In the genomic region with DNA sequence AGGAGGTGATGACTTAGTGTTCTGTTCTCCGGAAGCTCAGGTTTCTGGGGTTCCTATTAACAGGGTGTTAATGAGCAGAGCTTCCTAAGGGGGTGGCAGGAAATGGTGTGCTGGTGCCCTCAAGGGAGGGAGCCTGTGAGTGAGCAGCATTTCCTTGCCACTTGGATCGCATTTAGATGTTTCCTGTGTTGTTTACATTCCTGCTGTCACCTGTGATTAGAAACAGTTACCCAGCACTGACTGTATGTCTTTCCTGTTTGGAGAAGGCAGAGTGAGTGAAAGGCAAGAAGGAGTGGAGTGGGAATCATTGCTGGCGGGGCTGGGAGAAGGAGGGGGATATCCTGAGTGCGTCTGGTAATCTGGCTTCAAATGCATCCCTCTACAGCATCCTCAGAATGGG, we compare ENCODE assay signal across 13 cellular contexts.
DNase-seq lines count a peak whose midpoint lies in the region; FAIRE-seq and TF ChIP-seq lines count a peak whose summit lies in the region.
"Had no signal": no experiment of that assay in that cellular context is flagged by ENCODE, and none has a peak within 500 bp of the region (broad histone marks: within the 10 kb centered on the region; RNA-seq: fewer than 3 reads in every experiment).

No MANE protein-coding gene starts in this region.

- TF ChIP-seq POLR2A in H54 (IDR thresholded peaks at IDR 0.05; ENCODE audit: low read depth, low read length): no peak

- H3K4me3 ChIP-seq in Karpas-422 (ENCODE audit: low read length): no peak overlapping the region
- H3K4me3 ChIP-seq in adipocyte (ENCODE audit: low read length): no peak overlapping the region
- no peak overlapping the region for H3K4me3 ChIP-seq in neural cell (ENCODE audit: low read length)
- H3K4me3 ChIP-seq: left lung had no signal

- no peak overlapping the region for H2AFZ ChIP-seq in Karpas-422 (ENCODE audit: low read length)
- H2AFZ ChIP-seq in neural cell (ENCODE audit: low read depth, low read length): no peak overlapping the region

- H3K4me2 ChIP-seq in Karpas-422 (ENCODE audit: low read depth, low read length, poor library complexity, severe bottlenecking) (no peak overlapping the region), neural cell (ENCODE audit: low read length) (no peak overlapping the region)

- TF ChIP-seq RAD21 in neural cell (conservative IDR thresholded peaks at IDR 0.05): no peak

- H3K79me2 ChIP-seq in Karpas-422 (ENCODE audit: low read length) (peaks cover 90% of the 10 kb centered on the region), neural cell (replicated peaks; ENCODE audit: insufficient read depth, low read length) (peaks cover 7% of the 10 kb centered on the region)

- H3K4me1 ChIP-seq in Karpas-422 (ENCODE audit: low read length): peaks cover 85% of the 10 kb centered on the region
- H3K4me1 ChIP-seq in adipocyte (ENCODE audit: control insufficient read depth, insufficient read depth, low read length): no peaks in the 10 kb centered on the region

- H3K27me3 ChIP-seq in Karpas-422 (ENCODE audit: low read length) (no peaks in the 10 kb centered on the region), adipocyte (replicated peaks; ENCODE audit: control insufficient read depth, insufficient read depth, low read length) (no peaks in the 10 kb centered on the region), neural cell (ENCODE audit: insufficient read depth, low read depth, low read length) (no peaks in the 10 kb centered on the region)
- H3K27me3 ChIP-seq: left lung had no signal

- no peaks in the 10 kb centered on the region for H3K9me2 ChIP-seq in Karpas-422 (replicated peaks; ENCODE audit: insufficient read depth, low read length)
- no peaks in the 10 kb centered on the region for H3K9me2 ChIP-seq in neural cell (ENCODE audit: insufficient read depth, low read length)

- H3K9me3 ChIP-seq in Karpas-422 (ENCODE audit: low read length) (no peaks in the 10 kb centered on the region), adipocyte (ENCODE audit: control insufficient read depth, low read length) (no peaks in the 10 kb centered on the region), neural cell (ENCODE audit: low read length) (no peaks in the 10 kb centered on the region)
- H3K9me3 ChIP-seq: left lung had no signal

- no peak for FAIRE-seq in H54 (lab: Jason Lieb, UNC)
- FAIRE-seq: G401.6 had no signal

- H3F3A ChIP-seq in neural cell (ENCODE audit: insufficient read depth, low read length, poor library complexity, severe bottlenecking): peaks cover 5% of the 10 kb centered on the region

- H3K36me3 ChIP-seq in Karpas-422 (ENCODE audit: insufficient read depth, low read length): peaks cover 11% of the 10 kb centered on the region; the same call in 1 of the 2 replicates
- no peaks in the 10 kb centered on the region for H3K36me3 ChIP-seq in adipocyte (ENCODE audit: control insufficient read depth, insufficient read depth, low read length, severe bottlenecking)
- no peaks in the 10 kb centered on the region for H3K36me3 ChIP-seq in neural cell (ENCODE audit: insufficient read depth, low read length)

- H3K27ac ChIP-seq in Karpas-422 (ENCODE audit: low read length) (peak overlapping the region; percentile 100), neural cell (ENCODE audit: low read length) (peak overlapping the region; percentile 47)
- H3K27ac ChIP-seq: left lung had no signal

- H3K9ac ChIP-seq in Karpas-422 (ENCODE audit: low read length) (no peak overlapping the region), adipocyte (ENCODE audit: low read length) (no peak overlapping the region), neural cell (ENCODE audit: low read length) (no peak overlapping the region)

- H4K20me1 ChIP-seq in Karpas-422 (ENCODE audit: insufficient read depth, low read depth, low read length) (no peaks in the 10 kb centered on the region), neural cell (ENCODE audit: insufficient read depth) (no peaks in the 10 kb centered on the region)

- TF ChIP-seq EP300 in neural cell (conservative IDR thresholded peaks at IDR 0.05; ENCODE audit: poor library complexity, severe bottlenecking): peak; percentile 51

- DNase-seq in DMS153 treated with DMSO at 0.1 percent for 48 hours (lab: John Stamatoyannopoulos, UW; ENCODE audit: unreplicated experiment) (peak; percentile 39), Karpas-422 (no peak), adipocyte (ENCODE audit: low read depth) (peak; percentile 30), medulla oblongata (ENCODE audit: extremely low spot score) (no peak), NOMO-1 treated with dmso at 0.1 percent for 144 hours (lab: John Stamatoyannopoulos, UW; ENCODE audit: unreplicated experiment) (no peak), SIG-M5 treated with dmso at 0.1 percent for 504 hours (lab: John Stamatoyannopoulos, UW; ENCODE audit: unreplicated experiment) (no peak), H54 (ENCODE audit: insufficient read length, low spot score) (no peak)
- DNase-seq: activated CD4-positive, alpha-beta T cell treated with anti-CD3 and anti-CD28 coated beads, Interleukin-2, amount 10 ng/mL, durations not matched to agents 7 days and 5 days; aorta; left lung; NCI-H1694 had no signal

- peak; percentile 6 for TF ChIP-seq CTCF in neural cell (IDR thresholded peaks at IDR 0.05; ENCODE audit: poor library complexity, severe bottlenecking)

TF ChIP-seq in neural cell, 6 proteins besides CTCF, POLR2A, EP300 and RAD21:
- TF ChIP-seq EZH2 (IDR thresholded peaks at IDR 0.05; ENCODE audit: borderline replicate concordance, insufficient read depth, low read length, poor library complexity, severe bottlenecking) (no peak), MXI1 (conservative IDR thresholded peaks at IDR 0.05; ENCODE audit: poor library complexity, severe bottlenecking) (no peak), POLR2AphosphoS5 (IDR thresholded peaks at IDR 0.05) (peak; percentile 82), SMC3 (conservative IDR thresholded peaks at IDR 0.05; ENCODE audit: poor library complexity) (no peak), TAF1 (IDR thresholded peaks at IDR 0.05; ENCODE audit: low read depth) (no peak)
- TF ChIP-seq, protein P1, sequence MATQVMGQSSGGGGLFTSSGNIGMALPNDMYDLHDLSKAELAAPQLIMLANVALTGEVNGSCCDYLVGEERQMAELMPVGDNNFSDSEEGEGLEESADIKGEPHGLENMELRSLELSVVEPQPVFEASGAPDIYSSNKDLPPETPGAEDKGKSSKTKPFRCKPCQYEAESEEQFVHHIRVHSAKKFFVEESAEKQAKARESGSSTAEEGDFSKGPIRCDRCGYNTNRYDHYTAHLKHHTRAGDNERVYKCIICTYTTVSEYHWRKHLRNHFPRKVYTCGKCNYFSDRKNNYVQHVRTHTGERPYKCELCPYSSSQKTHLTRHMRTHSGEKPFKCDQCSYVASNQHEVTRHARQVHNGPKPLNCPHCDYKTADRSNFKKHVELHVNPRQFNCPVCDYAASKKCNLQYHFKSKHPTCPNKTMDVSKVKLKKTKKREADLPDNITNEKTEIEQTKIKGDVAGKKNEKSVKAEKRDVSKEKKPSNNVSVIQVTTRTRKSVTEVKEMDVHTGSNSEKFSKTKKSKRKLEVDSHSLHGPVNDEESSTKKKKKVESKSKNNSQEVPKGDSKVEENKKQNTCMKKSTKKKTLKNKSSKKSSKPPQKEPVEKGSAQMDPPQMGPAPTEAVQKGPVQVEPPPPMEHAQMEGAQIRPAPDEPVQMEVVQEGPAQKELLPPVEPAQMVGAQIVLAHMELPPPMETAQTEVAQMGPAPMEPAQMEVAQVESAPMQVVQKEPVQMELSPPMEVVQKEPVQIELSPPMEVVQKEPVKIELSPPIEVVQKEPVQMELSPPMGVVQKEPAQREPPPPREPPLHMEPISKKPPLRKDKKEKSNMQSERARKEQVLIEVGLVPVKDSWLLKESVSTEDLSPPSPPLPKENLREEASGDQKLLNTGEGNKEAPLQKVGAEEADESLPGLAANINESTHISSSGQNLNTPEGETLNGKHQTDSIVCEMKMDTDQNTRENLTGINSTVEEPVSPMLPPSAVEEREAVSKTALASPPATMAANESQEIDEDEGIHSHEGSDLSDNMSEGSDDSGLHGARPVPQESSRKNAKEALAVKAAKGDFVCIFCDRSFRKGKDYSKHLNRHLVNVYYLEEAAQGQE (IDR thresholded peaks at IDR 0.05; ENCODE audit: borderline replicate concordance): peak; percentile 96

Comparison
In these comparisons a context has a peak if more than half of its experiments do, and no peak if none do; other contexts are left out.
1. DNase-seq: peak in DMS153 treated with DMSO at 0.1 percent for 48 hours (single experiment) and adipocyte (single experiment); none in Karpas-422 (single experiment), medulla oblongata (single experiment), NOMO-1 treated with dmso at 0.1 percent for 144 hours (single experiment), SIG-M5 treated with dmso at 0.1 percent for 504 hours (single experiment) and H54 (single experiment).